Comparison of ENCODE assay signal across 20 cellular contexts in the genomic region with DNA sequence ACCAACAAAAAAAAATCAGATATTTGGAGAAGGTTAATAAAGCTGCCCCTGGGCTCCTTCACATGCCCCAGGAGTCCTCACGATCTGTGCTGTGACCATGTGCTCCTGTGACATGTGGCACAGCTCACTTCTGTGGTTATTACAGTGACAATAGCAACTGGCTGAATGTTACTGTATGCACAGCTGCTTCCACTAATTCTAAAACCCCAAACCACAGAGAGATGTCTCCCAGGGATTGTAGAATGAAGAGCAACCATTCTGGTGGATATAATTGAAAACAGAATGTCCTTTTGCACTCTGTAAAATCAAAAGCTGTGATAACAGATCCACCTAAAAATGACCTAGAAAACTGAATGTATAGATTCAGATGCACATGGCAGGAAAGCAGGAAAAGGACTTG.
DNase-seq lines count a peak whose midpoint lies in the region; TF ChIP-seq lines count a peak whose summit lies in the region.
"Had no signal": no experiment of that assay in that cellular context is flagged by ENCODE, and none has a peak within 500 bp of the region (broad histone marks: within the 10 kb centered on the region; RNA-seq: fewer than 3 reads in every experiment).

No MANE protein-coding gene starts in this region.

- H3K9ac ChIP-seq in H9 (ENCODE audit: extremely low read depth, insufficient read length, low read length), result no peak overlapping the region

- H3K4me1 Mint-ChIP-seq in H9, result no peaks in the 10 kb centered on the region
- H3K4me1 Mint-ChIP-seq: naive thymus-derived CD4-positive, alpha-beta T cell; stimulated activated naive CD8-positive, alpha-beta T cell treated with anti-CD3 and anti-CD28 coated beads, Interleukin-15, amount 100 ng/mL, for 72 hours had no signal

- no peaks in the 10 kb centered on the region for H3K36me3 Mint-ChIP-seq in H9 (ENCODE audit: insufficient read depth in 1 of 3, low read depth in 3 of 3)
- H3K36me3 Mint-ChIP-seq: naive thymus-derived CD4-positive, alpha-beta T cell had no signal

- no CpG with 5 or more reads among the region's 1 CpG for WGBS in H9 (ENCODE audit: extremely low coverage, insufficient read length, low lambda C conversion rate)

- H3K27me3 Mint-ChIP-seq in H9 (ENCODE audit: low read depth), result no peaks in the 10 kb centered on the region
- H3K27me3 Mint-ChIP-seq: naive thymus-derived CD4-positive, alpha-beta T cell; stimulated activated naive CD8-positive, alpha-beta T cell treated with anti-CD3 and anti-CD28 coated beads, Interleukin-15, amount 100 ng/mL, for 72 hours had no signal

- H2BK5ac ChIP-seq in H9 (ENCODE audit: insufficient read length, low read length), result no peak overlapping the region

- H3K4me2 ChIP-seq in H9 (ENCODE audit: insufficient read depth, insufficient read length, low read length), result no peak overlapping the region

- no peaks in the 10 kb centered on the region for H4K20me1 ChIP-seq in H9 (ENCODE audit: control insufficient read depth, insufficient read depth, insufficient read length)

- no peak overlapping the region for H4K8ac ChIP-seq in H9 (replicated peaks; ENCODE audit: insufficient read length, low read depth, low read length)

- H3K18ac ChIP-seq in H9 (ENCODE audit: insufficient read length, low read depth, low read length), result no peak overlapping the region

- no peak overlapping the region for H2BK120ac ChIP-seq in H9 (ENCODE audit: low read depth, low read length, poor library complexity, severe bottlenecking)

- no peaks in the 10 kb centered on the region for H3K9me3 Mint-ChIP-seq in H9

- no peak overlapping the region for H3K4me3 Mint-ChIP-seq in H9
- H3K4me3 Mint-ChIP-seq: naive thymus-derived CD4-positive, alpha-beta T cell; stimulated activated naive CD8-positive, alpha-beta T cell treated with anti-CD3 and anti-CD28 coated beads, Interleukin-15, amount 100 ng/mL, for 72 hours had no signal

- H2BK12ac ChIP-seq in H9 (ENCODE audit: insufficient read length, low read depth, low read length), result no peak overlapping the region

- DNase-seq in H4 (ENCODE audit: low spot score) (peak; percentile 66), NCI-H1092 (lab: John Stamatoyannopoulos, UW) (peak; percentile 13), NCI-H774 (lab: John Stamatoyannopoulos, UW) (peak; percentile 75), left kidney (ENCODE audit: low read depth, low spot score) (peak; percentile 19), cortex of kidney (lab: John Stamatoyannopoulos, UW) (no peak), coronary artery (ENCODE audit: low spot score) (no peak), H9 (no peak)
- DNase-seq: activated CD4-positive, alpha-beta T cell treated with anti-CD3 and anti-CD28 coated beads, Interleukin-2, amount 50 U/mL, for 1 hour; activated CD8-positive, alpha-beta memory T cell treated with anti-CD3 and anti-CD28 coated beads, Interleukin-2, amount 50 U/mL, for 48 hours; activated gamma-delta T cell treated with Interleukin-2 at 50 U/mL for 16 hours; Calu3; foreskin keratinocyte; KBM-7; naive thymus-derived CD4-positive, alpha-beta T cell; NCI-H1105 treated with DMSO at 0.1 percent for 48 hours; NCI-H524 treated with DMSO at 0.1 percent for 48 hours; stimulated activated CD4-positive, alpha-beta T cell treated with anti-CD3 and anti-CD28 coated beads, Interleukin-2, amount 100 ng/mL, for 48 hours; stimulated activated naive CD8-positive, alpha-beta T cell treated with anti-CD3 and anti-CD28 coated beads, Interleukin-15, amount 100 ng/mL, for 72 hours; trophoblast cell had no signal

- H4K91ac ChIP-seq in H9 (ENCODE audit: insufficient read length, low read depth, low read length), result no peak overlapping the region

- no peak overlapping the region for H3K14ac ChIP-seq in H9 (ENCODE audit: insufficient read depth, low read length)

- H2AK5ac ChIP-seq in H9 (ENCODE audit: insufficient read length, low read length), result no peak overlapping the region

- no peak overlapping the region for H3K27ac Mint-ChIP-seq in H9
- H3K27ac Mint-ChIP-seq: naive thymus-derived CD4-positive, alpha-beta T cell; stimulated activated naive CD8-positive, alpha-beta T cell treated with anti-CD3 and anti-CD28 coated beads, Interleukin-15, amount 100 ng/mL, for 72 hours had no signal

- no peaks in the 10 kb centered on the region for H3K79me1 ChIP-seq in H9 (ENCODE audit: insufficient read depth, low read depth, low read length, poor library complexity, severe bottlenecking)

- H3K4me1 ChIP-seq in H9 (ENCODE audit: insufficient read depth, low read length), result no peaks in the 10 kb centered on the region
- H3K4me1 ChIP-seq: foreskin keratinocyte had no signal

- H3K23ac ChIP-seq in H9 (ENCODE audit: insufficient read length, low read depth, low read length), result no peak overlapping the region

- H3K27me3 ChIP-seq in H9 (ENCODE audit: insufficient read depth, low read length), result no peaks in the 10 kb centered on the region
- H3K27me3 ChIP-seq: foreskin keratinocyte had no signal

- TF ChIP-seq CTCF in coronary artery (IDR thresholded peaks at IDR 0.05), result no peak
- no peak for TF ChIP-seq CTCF in H9 (conservative IDR thresholded peaks at IDR 0.05)

- H3K9me3 ChIP-seq in H9 (ENCODE audit: control insufficient read depth, low read depth, low read length), result no peaks in the 10 kb centered on the region

- no peak overlapping the region for H3T11ph ChIP-seq in H9 (ENCODE audit: low read length)

- H2BK15ac ChIP-seq in H9 (ENCODE audit: low read depth, low read length), result no peak overlapping the region

- no peaks in the 10 kb centered on the region for H3K23me2 ChIP-seq in H9 (ENCODE audit: insufficient read length, low read depth, low read length, poor library complexity, severe bottlenecking)

- no peak overlapping the region for H3K4ac ChIP-seq in H9 (ENCODE audit: low read depth, low read length)

- H3K56ac ChIP-seq in H9 (ENCODE audit: insufficient read length, low read depth, low read length), result no peak overlapping the region

- H2AFZ ChIP-seq in H9 (ENCODE audit: low read length), result no peak overlapping the region

- H2BK20ac ChIP-seq in H9 (ENCODE audit: low read depth, low read length, poor library complexity, severe bottlenecking), result no peak overlapping the region

- no peaks in the 10 kb centered on the region for H3K79me2 ChIP-seq in H9 (ENCODE audit: insufficient read depth, low read length)

- no peak overlapping the region for H4K5ac ChIP-seq in H9 (ENCODE audit: insufficient read length, low read depth, low read length)

- no peak overlapping the region for H3K4me3 ChIP-seq in coronary artery

- H3K27ac ChIP-seq in coronary artery (no peak overlapping the region), H9 (ENCODE audit: insufficient read length, low read depth, low read length) (no peak overlapping the region)
- H3K27ac ChIP-seq: epithelial cell of prostate, foreskin keratinocyte had no signal

Comparison
In these comparisons a context has a peak if more than half of its experiments do, and no peak if none do; other contexts are left out.
1. DNase-seq: peak in H4 (single experiment), NCI-H1092 (single experiment), NCI-H774 (single experiment) and left kidney (single experiment); none in cortex of kidney (single experiment), coronary artery (single experiment) and H9 (single experiment).